In the genomic region with DNA sequence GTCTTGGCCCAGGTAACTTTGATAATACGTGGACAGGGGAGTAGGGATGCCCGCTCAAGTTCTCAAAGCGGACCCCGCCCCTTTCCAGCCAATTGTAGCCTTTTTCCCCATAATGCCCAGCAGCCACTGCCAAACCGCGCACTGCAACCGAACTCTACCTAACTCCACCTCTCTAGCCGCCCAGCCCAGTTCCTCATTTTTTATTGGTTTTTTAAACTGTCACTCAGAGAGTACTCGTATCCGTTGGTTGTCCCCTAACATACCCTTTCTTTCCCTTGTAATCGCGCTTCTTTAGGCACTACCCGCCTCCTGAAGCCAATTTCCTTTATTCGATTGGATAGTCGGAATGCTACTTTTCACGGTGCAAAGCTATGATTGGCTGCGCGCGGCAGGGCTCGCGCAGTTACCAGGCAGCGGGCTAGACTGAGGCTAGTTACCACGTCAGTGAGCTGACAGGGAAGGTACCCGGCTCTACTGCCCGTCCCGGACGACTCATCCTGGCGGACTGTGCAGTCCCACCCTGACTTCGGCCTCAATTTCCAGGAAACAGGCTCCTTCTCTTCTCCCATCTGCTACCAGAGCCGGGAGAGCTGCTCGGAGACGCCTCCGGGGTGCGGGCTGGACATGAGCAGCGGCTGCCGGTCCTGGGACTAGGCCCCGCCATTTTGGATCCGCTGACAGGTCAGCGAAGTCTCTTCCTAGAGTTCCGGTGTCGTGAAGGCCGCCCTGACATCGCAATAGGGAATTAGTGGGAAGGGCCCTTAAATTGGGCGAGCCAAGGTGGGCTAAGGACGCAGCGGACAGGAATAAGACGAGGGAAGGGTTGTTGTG, we compare ENCODE assay signal across 8 cellular contexts. TPM values are rescaled to one million over a fixed set of nuclear protein-coding genes. Genes with fewer than 3 reads are reported as not detected.
DNase-seq lines count a peak whose midpoint lies in the region; ATAC-seq and TF ChIP-seq lines count a peak whose summit lies in the region.

A gene with protein sequence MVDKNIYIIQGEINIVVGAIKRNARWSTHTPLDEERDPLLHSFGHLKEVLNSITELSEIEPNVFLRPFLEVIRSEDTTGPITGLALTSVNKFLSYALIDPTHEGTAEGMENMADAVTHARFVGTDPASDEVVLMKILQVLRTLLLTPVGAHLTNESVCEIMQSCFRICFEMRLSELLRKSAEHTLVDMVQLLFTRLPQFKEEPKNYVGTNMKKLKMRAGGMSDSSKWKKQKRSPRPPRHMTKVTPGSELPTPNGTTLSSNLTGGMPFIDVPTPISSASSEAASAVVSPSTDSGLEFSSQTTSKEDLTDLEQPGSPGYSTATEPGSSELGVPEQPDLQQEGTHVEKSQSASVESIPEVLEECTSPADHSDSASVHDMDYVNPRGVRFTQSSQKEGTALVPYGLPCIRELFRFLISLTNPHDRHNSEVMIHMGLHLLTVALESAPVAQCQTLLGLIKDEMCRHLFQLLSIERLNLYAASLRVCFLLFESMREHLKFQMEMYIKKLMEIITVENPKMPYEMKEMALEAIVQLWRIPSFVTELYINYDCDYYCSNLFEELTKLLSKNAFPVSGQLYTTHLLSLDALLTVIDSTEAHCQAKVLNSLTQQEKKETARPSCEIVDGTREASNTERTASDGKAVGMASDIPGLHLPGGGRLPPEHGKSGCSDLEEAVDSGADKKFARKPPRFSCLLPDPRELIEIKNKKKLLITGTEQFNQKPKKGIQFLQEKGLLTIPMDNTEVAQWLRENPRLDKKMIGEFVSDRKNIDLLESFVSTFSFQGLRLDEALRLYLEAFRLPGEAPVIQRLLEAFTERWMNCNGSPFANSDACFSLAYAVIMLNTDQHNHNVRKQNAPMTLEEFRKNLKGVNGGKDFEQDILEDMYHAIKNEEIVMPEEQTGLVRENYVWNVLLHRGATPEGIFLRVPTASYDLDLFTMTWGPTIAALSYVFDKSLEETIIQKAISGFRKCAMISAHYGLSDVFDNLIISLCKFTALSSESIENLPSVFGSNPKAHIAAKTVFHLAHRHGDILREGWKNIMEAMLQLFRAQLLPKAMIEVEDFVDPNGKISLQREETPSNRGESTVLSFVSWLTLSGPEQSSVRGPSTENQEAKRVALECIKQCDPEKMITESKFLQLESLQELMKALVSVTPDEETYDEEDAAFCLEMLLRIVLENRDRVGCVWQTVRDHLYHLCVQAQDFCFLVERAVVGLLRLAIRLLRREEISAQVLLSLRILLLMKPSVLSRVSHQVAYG (N-terminal part only) (plus strand): TSS at position 432 of the 831 bp plus-strand sequence. CDS start 13,407 bp downstream, outside the sequence.

- H2BK20ac ChIP-seq in H9 (ENCODE audit: low read depth, low read length, poor library complexity, severe bottlenecking): no peak within 1 kb of the TSS

- H4K8ac ChIP-seq in H9 (replicated peaks; ENCODE audit: insufficient read length, low read depth, low read length): no peak within 1 kb of the TSS

- no peak for TF ChIP-seq CTCF in H9 (conservative IDR thresholded peaks at IDR 0.05)
- TF ChIP-seq CTCF in fibroblast of pulmonary artery (IDR thresholded peaks at IDR 0.05; ENCODE audit: low read length, missing control alignments): no peak

- H2AK5ac ChIP-seq in H9 (ENCODE audit: insufficient read length, low read length): no peak within 1 kb of the TSS

- no peaks in the 10 kb centered on the region; a peak in 1 of 7 replicates for H3K36me3 Mint-ChIP-seq in H9 (ENCODE audit: insufficient read depth in 1 of 3, low read depth in 3 of 3)
- peaks cover 4% of the 10 kb centered on the region for H3K36me3 Mint-ChIP-seq in natural killer cell treated with Interleukin-12 subunit alpha and Interleukin-12 subunit beta and Interleukin-15 and Interleukin-18, amount 100 ng/mL, for 72 hours

- peaks cover 5% of the 10 kb centered on the region; the same call in 1 of the 2 replicates for H3K36me3 ChIP-seq in MG63

- H3K27ac Mint-ChIP-seq in H9: peak within 1 kb of the TSS; percentile 79 to 94 (median 90); a peak in 6 of 7 replicates
- H3K27ac Mint-ChIP-seq in natural killer cell treated with Interleukin-12 subunit alpha and Interleukin-12 subunit beta and Interleukin-15 and Interleukin-18, amount 100 ng/mL, for 72 hours: peak within 1 kb of the TSS; percentile 82 to 95

- H3K14ac ChIP-seq in H9 (ENCODE audit: insufficient read depth, low read length): no peak within 1 kb of the TSS

- no peak within 1 kb of the TSS for H2BK5ac ChIP-seq in H9 (ENCODE audit: insufficient read length, low read length)

- no peaks in the 10 kb centered on the region for H4K20me1 ChIP-seq in H9 (ENCODE audit: control insufficient read depth, insufficient read depth, insufficient read length)

- peak within 1 kb of the TSS; percentile 61 for H3K9ac ChIP-seq in H9 (ENCODE audit: extremely low read depth, insufficient read length, low read length)

- H4K5ac ChIP-seq in H9 (ENCODE audit: insufficient read length, low read depth, low read length): no peak within 1 kb of the TSS

- H3K4ac ChIP-seq in H9 (ENCODE audit: low read depth, low read length): no peak within 1 kb of the TSS

- H2BK120ac ChIP-seq in H9 (ENCODE audit: low read depth, low read length, poor library complexity, severe bottlenecking): no peak within 1 kb of the TSS

- H3K9me3 ChIP-seq in H9 (ENCODE audit: control insufficient read depth, low read depth, low read length) (no peaks in the 10 kb centered on the region), MG63 (no peaks in the 10 kb centered on the region)

- H3K4me3 ChIP-seq in MG63 (peak within 1 kb of the TSS; percentile 79), fibroblast of pulmonary artery (replicated peaks; ENCODE audit: low read depth, low read length) (peak within 1 kb of the TSS; percentile 99)

- no peak within 1 kb of the TSS for H3K23ac ChIP-seq in H9 (ENCODE audit: insufficient read length, low read depth, low read length)

- peaks cover 39% of the 10 kb centered on the region for H3K27me3 Mint-ChIP-seq in H9 (ENCODE audit: low read depth)
- H3K27me3 Mint-ChIP-seq in natural killer cell treated with Interleukin-12 subunit alpha and Interleukin-12 subunit beta and Interleukin-15 and Interleukin-18, amount 100 ng/mL, for 72 hours: peaks cover 11 to 15% of the 10 kb centered on the region in 2 donors

- peak within 1 kb of the TSS; percentile 94 to 98 for H3K4me3 Mint-ChIP-seq in H9
- peak within 1 kb of the TSS; percentile 80 for H3K4me3 Mint-ChIP-seq in natural killer cell treated with Interleukin-12 subunit alpha and Interleukin-12 subunit beta and Interleukin-15 and Interleukin-18, amount 100 ng/mL, for 72 hours

- no peak within 1 kb of the TSS for H3K18ac ChIP-seq in H9 (ENCODE audit: insufficient read length, low read depth, low read length)

- H2BK12ac ChIP-seq in H9 (ENCODE audit: insufficient read length, low read depth, low read length): no peak within 1 kb of the TSS

- H2AFZ ChIP-seq in H9 (ENCODE audit: low read length): peak within 1 kb of the TSS; percentile 32

- H4K91ac ChIP-seq in H9 (ENCODE audit: insufficient read length, low read depth, low read length): no peak within 1 kb of the TSS

- H3K23me2 ChIP-seq in H9 (ENCODE audit: insufficient read length, low read depth, low read length, poor library complexity, severe bottlenecking): peaks cover 13% of the 10 kb centered on the region

- H3K79me2 ChIP-seq in H9 (ENCODE audit: insufficient read depth, low read length): peaks cover 5% of the 10 kb centered on the region; the same call in 1 of the 2 replicates

- peaks cover 29 to 35% of the 10 kb centered on the region in 2 experiments for H3K4me1 Mint-ChIP-seq in H9
- H3K4me1 Mint-ChIP-seq in natural killer cell treated with Interleukin-12 subunit alpha and Interleukin-12 subunit beta and Interleukin-15 and Interleukin-18, amount 100 ng/mL, for 72 hours (ENCODE audit: low read depth in 2 of 2): peaks cover 33 to 43% of the 10 kb centered on the region in 2 donors

- no peak within 1 kb of the TSS for H3K27ac ChIP-seq in H9 (ENCODE audit: insufficient read length, low read depth, low read length)

- H2BK15ac ChIP-seq in H9 (ENCODE audit: low read depth, low read length): no peak within 1 kb of the TSS

- no peaks in the 10 kb centered on the region for H3K4me1 ChIP-seq in H9 (ENCODE audit: insufficient read depth, low read length)

- H3K4me2 ChIP-seq in H9 (ENCODE audit: insufficient read depth, insufficient read length, low read length): peak within 1 kb of the TSS; percentile 88

- peak; percentile 92 to 93 for ATAC-seq in natural killer cell treated with Interleukin-12 subunit alpha and Interleukin-12 subunit beta and Interleukin-15 and Interleukin-18, amount 100 ng/mL, for 72 hours
- ATAC-seq in stimulated activated naive CD8-positive, alpha-beta T cell treated with anti-CD3 and anti-CD28 coated beads, Interleukin-15, Interleukin-2, amounts not matched to agents 100 U/mL and 50 U/mL, for 24 hours: peak; percentile 94

- H3K56ac ChIP-seq in H9 (ENCODE audit: insufficient read length, low read depth, low read length): no peak within 1 kb of the TSS

- no CpG with 5 or more reads among the region's 47 CpGs for WGBS in H9 (ENCODE audit: extremely low coverage, insufficient read length, low lambda C conversion rate)

- peaks cover 22% of the 10 kb centered on the region for H3K27me3 ChIP-seq in H9 (ENCODE audit: insufficient read depth, low read length)
- no peaks in the 10 kb centered on the region for H3K27me3 ChIP-seq in MG63

- no peak within 1 kb of the TSS for H3T11ph ChIP-seq in H9 (ENCODE audit: low read length)

- H3K79me1 ChIP-seq in H9 (ENCODE audit: insufficient read depth, low read depth, low read length, poor library complexity, severe bottlenecking): peaks cover 2% of the 10 kb centered on the region

- DNase-seq in ELR (ENCODE audit: low read depth) (peak; percentile 100), H9 (peak; percentile 98), MG63 (peak; percentile 94), SHP77 treated with DMSO at 0.1 percent for 48 hours (lab: John Stamatoyannopoulos, UW) (peak; percentile 99), fibroblast of pulmonary artery (ENCODE audit: low read depth) (peak; percentile 100)
- DNase-seq in activated effector memory CD4-positive, alpha-beta T cell treated with anti-CD3 and anti-CD28 coated beads, Interleukin-2, amount 50 U/mL, for 16 hours: peak; percentile 96
- DNase-seq in natural killer cell treated with Interleukin-12 subunit alpha and Interleukin-12 subunit beta and Interleukin-15 and Interleukin-18, amount 100 ng/mL, for 72 hours (ENCODE audit: low spot score): peak; percentile 93
- DNase-seq in stimulated activated naive CD8-positive, alpha-beta T cell treated with anti-CD3 and anti-CD28 coated beads, Interleukin-15, Interleukin-2, amounts not matched to agents 100 U/mL and 50 U/mL, for 24 hours: peak; percentile 86

- H3K9me3 Mint-ChIP-seq in H9: no peaks in the 10 kb centered on the region
- no peaks in the 10 kb centered on the region for H3K9me3 Mint-ChIP-seq in natural killer cell treated with Interleukin-12 subunit alpha and Interleukin-12 subunit beta and Interleukin-15 and Interleukin-18, amount 100 ng/mL, for 72 hours

RNA-seq across cellular contexts. Expression of the gene that starts here (rescaled TPM):
- total RNA-seq in H9 (2021): 23.5 and 23.7 TPM in 2 replicates
- 9.5 and 15.8 TPM in 2 replicates for total RNA-seq in MG63 (2014; rRNA removed; shearing (Covaris generic); ENCODE audit: low replicate concordance)
- total RNA-seq in natural killer cell treated with Interleukin-12 subunit alpha and Interleukin-12 subunit beta and Interleukin-15 and Interleukin-18, amount 100 ng/mL, for 72 hours: 10 to 100 TPM; 63.2 to 65.3 TPM
